In genomic region chr5:96628406-96628805, GRCh38 we compare ENCODE assay signal across 16 cellular contexts.
"Had no signal": no experiment of that assay in that cellular context is flagged by ENCODE, and none has a peak within 500 bp of the region (broad histone marks: within the 10 kb centered on the region; RNA-seq: fewer than 3 reads in every experiment).

No MANE protein-coding gene starts in this region.

- H3K4me3 ChIP-seq: ascending aorta, heart right ventricle, pancreas had no signal

- H3K9me3 ChIP-seq: ascending aorta, heart right ventricle, pancreas had no signal

- DNase-seq: activated CD8-positive, alpha-beta T cell treated with anti-CD3 and anti-CD28 coated beads, Interleukin-2, amount 10 ng/mL, durations not matched to agents 7 days and 5 days; activated effector memory CD4-positive, alpha-beta T cell treated with Interleukin-2 at 50 U/mL for 16 hours; activated naive CD4-positive, alpha-beta T cell treated with anti-CD3 and anti-CD28 coated beads, Interleukin-2, amount 10 ng/mL, durations not matched to agents 7 days and 5 days; activated T-cell treated with anti-CD3 and anti-CD28 coated beads, Interleukin-2, amount 50 U/mL, for 4 hours; cerebellar nuclear complex; cortex of kidney; heart right ventricle; immature natural killer cell; left cardiac atrium; naive thymus-derived CD8-positive, alpha-beta T cell; pancreas; stimulated activated CD4-positive, alpha-beta T cell treated with anti-CD3 and anti-CD28 coated beads, Interleukin-4, amount 100 ng/mL, for 24 hours had no signal

- H3K36me3 ChIP-seq: ascending aorta, heart right ventricle, pancreas had no signal

- H3K27me3 ChIP-seq: ascending aorta, heart right ventricle, pancreas had no signal

- ATAC-seq: activated T-cell treated with anti-CD3 and anti-CD28 coated beads, Interleukin-2, amount 50 U/mL, for 4 hours; esophagus mucosa; heart right ventricle; left cardiac atrium; naive thymus-derived CD8-positive, alpha-beta T cell; sciatic nerve; stimulated activated memory B cell treated with anti-CD40 and anti-IgM and Interleukin-4, amounts not matched to agents 10 μg/mL and 1 μg/mL and 100 μg/mL, for 72 hours had no signal

- H3K4me1 ChIP-seq: ascending aorta, pancreas had no signal

- H3K27ac ChIP-seq: ascending aorta, heart right ventricle had no signal
